1 cellular context compared by ENCODE assay signal in the genomic region with DNA sequence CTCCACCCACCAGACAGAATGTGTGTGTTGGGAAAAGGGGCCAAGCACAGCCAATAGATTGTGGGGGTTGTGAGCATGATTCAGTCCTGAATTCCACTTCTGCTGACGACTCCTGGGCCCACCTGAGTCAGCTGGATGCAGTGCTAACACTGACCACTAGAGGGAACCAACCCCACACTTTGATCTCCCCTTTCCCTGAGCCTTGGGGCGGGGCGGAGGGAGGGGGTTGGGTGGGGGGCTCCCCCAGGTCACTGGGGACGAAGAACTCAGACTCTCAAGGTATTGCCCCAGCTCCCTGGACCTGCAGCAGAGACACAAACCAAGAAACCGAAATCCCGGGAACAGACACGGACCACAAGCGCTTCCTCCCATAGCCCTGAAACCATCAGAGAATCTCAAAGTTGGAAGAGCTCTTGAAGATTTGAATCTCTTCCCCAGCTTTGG.
TF ChIP-seq lines count a peak whose summit lies in the region.

No MANE protein-coding gene starts in this region.

TF ChIP-seq in GM23338, 12 proteins besides CTCF, POLR2A, EP300 and RAD21 (continued from another document):
- TF ChIP-seq, protein P1, sequence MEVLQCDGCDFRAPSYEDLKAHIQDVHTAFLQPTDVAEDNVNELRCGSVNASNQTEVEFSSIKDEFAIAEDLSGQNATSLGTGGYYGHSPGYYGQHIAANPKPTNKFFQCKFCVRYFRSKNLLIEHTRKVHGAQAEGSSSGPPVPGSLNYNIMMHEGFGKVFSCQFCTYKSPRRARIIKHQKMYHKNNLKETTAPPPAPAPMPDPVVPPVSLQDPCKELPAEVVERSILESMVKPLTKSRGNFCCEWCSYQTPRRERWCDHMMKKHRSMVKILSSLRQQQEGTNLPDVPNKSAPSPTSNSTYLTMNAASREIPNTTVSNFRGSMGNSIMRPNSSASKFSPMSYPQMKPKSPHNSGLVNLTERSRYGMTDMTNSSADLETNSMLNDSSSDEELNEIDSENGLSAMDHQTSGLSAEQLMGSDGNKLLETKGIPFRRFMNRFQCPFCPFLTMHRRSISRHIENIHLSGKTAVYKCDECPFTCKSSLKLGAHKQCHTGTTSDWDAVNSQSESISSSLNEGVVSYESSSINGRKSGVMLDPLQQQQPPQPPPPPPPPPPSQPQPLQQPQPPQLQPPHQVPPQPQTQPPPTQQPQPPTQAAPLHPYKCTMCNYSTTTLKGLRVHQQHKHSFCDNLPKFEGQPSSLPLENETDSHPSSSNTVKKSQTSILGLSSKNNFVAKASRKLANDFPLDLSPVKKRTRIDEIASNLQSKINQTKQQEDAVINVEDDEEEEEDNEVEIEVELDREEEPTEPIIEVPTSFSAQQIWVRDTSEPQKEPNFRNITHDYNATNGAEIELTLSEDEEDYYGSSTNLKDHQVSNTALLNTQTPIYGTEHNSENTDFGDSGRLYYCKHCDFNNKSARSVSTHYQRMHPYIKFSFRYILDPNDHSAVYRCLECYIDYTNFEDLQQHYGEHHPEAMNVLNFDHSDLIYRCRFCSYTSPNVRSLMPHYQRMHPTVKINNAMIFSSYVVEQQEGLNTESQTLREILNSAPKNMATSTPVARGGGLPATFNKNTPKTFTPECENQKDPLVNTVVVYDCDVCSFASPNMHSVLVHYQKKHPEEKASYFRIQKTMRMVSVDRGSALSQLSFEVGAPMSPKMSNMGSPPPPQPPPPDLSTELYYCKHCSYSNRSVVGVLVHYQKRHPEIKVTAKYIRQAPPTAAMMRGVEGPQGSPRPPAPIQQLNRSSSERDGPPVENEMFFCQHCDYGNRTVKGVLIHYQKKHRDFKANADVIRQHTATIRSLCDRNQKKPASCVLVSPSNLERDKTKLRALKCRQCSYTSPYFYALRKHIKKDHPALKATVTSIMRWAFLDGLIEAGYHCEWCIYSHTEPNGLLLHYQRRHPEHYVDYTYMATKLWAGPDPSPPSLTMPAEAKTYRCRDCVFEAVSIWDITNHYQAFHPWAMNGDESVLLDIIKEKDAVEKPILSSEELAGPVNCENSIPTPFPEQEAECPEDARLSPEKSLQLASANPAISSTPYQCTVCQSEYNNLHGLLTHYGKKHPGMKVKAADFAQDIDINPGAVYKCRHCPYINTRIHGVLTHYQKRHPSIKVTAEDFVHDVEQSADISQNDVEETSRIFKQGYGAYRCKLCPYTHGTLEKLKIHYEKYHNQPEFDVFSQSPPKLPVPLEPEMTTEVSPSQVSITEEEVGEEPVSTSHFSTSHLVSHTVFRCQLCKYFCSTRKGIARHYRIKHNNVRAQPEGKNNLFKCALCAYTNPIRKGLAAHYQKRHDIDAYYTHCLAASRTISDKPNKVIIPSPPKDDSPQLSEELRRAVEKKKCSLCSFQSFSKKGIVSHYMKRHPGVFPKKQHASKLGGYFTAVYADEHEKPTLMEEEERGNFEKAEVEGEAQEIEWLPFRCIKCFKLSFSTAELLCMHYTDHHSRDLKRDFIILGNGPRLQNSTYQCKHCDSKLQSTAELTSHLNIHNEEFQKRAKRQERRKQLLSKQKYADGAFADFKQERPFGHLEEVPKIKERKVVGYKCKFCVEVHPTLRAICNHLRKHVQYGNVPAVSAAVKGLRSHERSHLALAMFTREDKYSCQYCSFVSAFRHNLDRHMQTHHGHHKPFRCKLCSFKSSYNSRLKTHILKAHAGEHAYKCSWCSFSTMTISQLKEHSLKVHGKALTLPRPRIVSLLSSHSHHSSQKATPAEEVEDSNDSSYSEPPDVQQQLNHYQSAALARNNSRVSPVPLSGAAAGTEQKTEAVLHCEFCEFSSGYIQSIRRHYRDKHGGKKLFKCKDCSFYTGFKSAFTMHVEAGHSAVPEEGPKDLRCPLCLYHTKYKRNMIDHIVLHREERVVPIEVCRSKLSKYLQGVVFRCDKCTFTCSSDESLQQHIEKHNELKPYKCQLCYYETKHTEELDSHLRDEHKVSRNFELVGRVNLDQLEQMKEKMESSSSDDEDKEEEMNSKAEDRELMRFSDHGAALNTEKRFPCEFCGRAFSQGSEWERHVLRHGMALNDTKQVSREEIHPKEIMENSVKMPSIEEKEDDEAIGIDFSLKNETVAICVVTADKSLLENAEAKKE (CRISPR knock-in tag; IDR thresholded peaks at IDR 0.05): no peak
- TF ChIP-seq, protein P2, sequence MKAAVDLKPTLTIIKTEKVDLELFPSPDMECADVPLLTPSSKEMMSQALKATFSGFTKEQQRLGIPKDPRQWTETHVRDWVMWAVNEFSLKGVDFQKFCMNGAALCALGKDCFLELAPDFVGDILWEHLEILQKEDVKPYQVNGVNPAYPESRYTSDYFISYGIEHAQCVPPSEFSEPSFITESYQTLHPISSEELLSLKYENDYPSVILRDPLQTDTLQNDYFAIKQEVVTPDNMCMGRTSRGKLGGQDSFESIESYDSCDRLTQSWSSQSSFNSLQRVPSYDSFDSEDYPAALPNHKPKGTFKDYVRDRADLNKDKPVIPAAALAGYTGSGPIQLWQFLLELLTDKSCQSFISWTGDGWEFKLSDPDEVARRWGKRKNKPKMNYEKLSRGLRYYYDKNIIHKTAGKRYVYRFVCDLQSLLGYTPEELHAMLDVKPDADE (IDR thresholded peaks at IDR 0.05): no peak
- TF ChIP-seq EZH2phosphoT487 (IDR thresholded peaks at IDR 0.05; ENCODE audit: unreplicated experiment) (no peak), CREB1 (CRISPR knock-in tag; IDR thresholded peaks at IDR 0.05; ENCODE audit: low read depth) (no peak)
